In genomic region chr1:70410604-70411359, GRCh38 we compare ENCODE assay signal across 8 cellular contexts. TPM values are rescaled to one million over a fixed set of nuclear protein-coding genes. Genes with fewer than 3 reads are reported as not detected.
A peak's percentile ranks its signal among the peaks of the same experiment; 100 is the strongest.
DNase-seq lines count a peak whose midpoint lies in the region; ATAC-seq, FAIRE-seq and TF ChIP-seq lines count a peak whose summit lies in the region.

Gene CTH, plus strand, starts transcription at chr1:70411268. Its CDS starts 148 bp downstream, at chr1:70411416.

- H3K27me3 Mint-ChIP-seq in activated naive CD8-positive, alpha-beta T cell treated with anti-CD3 and anti-CD28 coated beads, Interleukin-2, amount 50 U/mL, for 24 hours: peaks cover 6% of the 10 kb centered on the region

- H3K36me3 Mint-ChIP-seq in activated naive CD8-positive, alpha-beta T cell treated with anti-CD3 and anti-CD28 coated beads, Interleukin-2, amount 50 U/mL, for 24 hours (ENCODE audit: low read depth): peaks cover 4% of the 10 kb centered on the region

- H3K4me3 Mint-ChIP-seq in activated naive CD8-positive, alpha-beta T cell treated with anti-CD3 and anti-CD28 coated beads, Interleukin-2, amount 50 U/mL, for 24 hours: peak within 1 kb of the TSS; percentile 97

- WGBS in pancreas, 2 donors: 0% methylated on average over 48 of the region's 48 CpGs
- WGBS in tibial nerve, 2 donors: 0% methylated on average over 44 to 48 of the region's 48 CpGs

- H2AFZ ChIP-seq in SU-DHL-6 (ENCODE audit: low read depth, low read length, severe bottlenecking): peak within 1 kb of the TSS; percentile 97

- intact Hi-C loops in Right ventricle myocardium superior (cut with DNase I) (no loop called here), pancreas (cut with DNase I) (no loop called here)

- peak within 1 kb of the TSS; percentile 71 for H3K9ac ChIP-seq in SU-DHL-6 (ENCODE audit: low read length)

- H3K79me2 ChIP-seq in SU-DHL-6 (ENCODE audit: insufficient read depth, low read length): peaks cover 8% of the 10 kb centered on the region; the same call in 1 of the 2 replicates

- H4K20me1 ChIP-seq in SU-DHL-6 (ENCODE audit: low read depth, low read length): no peaks in the 10 kb centered on the region

- H3K4me3 ChIP-seq in GM12864 (ENCODE audit: low read depth, low read length) (peak within 1 kb of the TSS; percentile 86), SU-DHL-6 (ENCODE audit: insufficient read depth, low read length, poor library complexity, severe bottlenecking) (peak within 1 kb of the TSS; percentile 94), pancreas (peak within 1 kb of the TSS; percentile 45 to 52 (median 48)), tibial nerve (peak within 1 kb of the TSS; percentile 52 to 82 (median 62))

- TF ChIP-seq POLR2A in tibial nerve (IDR thresholded peaks at IDR 0.05): peak; percentile 88 to 97

- H3K9me2 ChIP-seq in SU-DHL-6 (replicated peaks; ENCODE audit: insufficient read depth, low read length): no peaks in the 10 kb centered on the region

- H3K4me1 Mint-ChIP-seq in activated naive CD8-positive, alpha-beta T cell treated with anti-CD3 and anti-CD28 coated beads, Interleukin-2, amount 50 U/mL, for 24 hours: peaks cover 31% of the 10 kb centered on the region

- TF ChIP-seq CTCF in GM12864 (IDR thresholded peaks at IDR 0.05; ENCODE audit: low read depth, low read length, missing control alignments): no peak
- no peak for TF ChIP-seq CTCF in SU-DHL-6 (IDR thresholded peaks at IDR 0.05; ENCODE audit: insufficient read depth, low read length, poor library complexity, severe bottlenecking)
- TF ChIP-seq CTCF in pancreas (IDR thresholded peaks at IDR 0.05): no peak
- peak in 2 of 5 experiments; percentile 31 to 32 for TF ChIP-seq CTCF in tibial nerve (IDR thresholded peaks at IDR 0.05)

- TF ChIP-seq EP300 in tibial nerve (IDR thresholded peaks at IDR 0.05): peak; percentile 87 to 99

- peaks cover 3% of the 10 kb centered on the region; the same call in 1 of the 2 replicates for H3F3A ChIP-seq in SU-DHL-6 (ENCODE audit: insufficient read depth)

- no peaks in the 10 kb centered on the region for H3K36me3 ChIP-seq in SU-DHL-6 (ENCODE audit: low read length)
- no peaks in the 10 kb centered on the region for H3K36me3 ChIP-seq in pancreas
- H3K36me3 ChIP-seq in tibial nerve: peaks cover 0 to 3% (median 0%) of the 10 kb centered on the region in 3 donors

- H3K27me3 ChIP-seq in SU-DHL-6 (ENCODE audit: low read length) (no peaks in the 10 kb centered on the region), pancreas (no peaks in the 10 kb centered on the region), tibial nerve (no peaks in the 10 kb centered on the region)

- H3K9me3 ChIP-seq in SU-DHL-6 (ENCODE audit: insufficient read depth, low read length) (no peaks in the 10 kb centered on the region), pancreas (no peaks in the 10 kb centered on the region), tibial nerve (no peaks in the 10 kb centered on the region)

- H3K9me3 Mint-ChIP-seq in activated naive CD8-positive, alpha-beta T cell treated with anti-CD3 and anti-CD28 coated beads, Interleukin-2, amount 50 U/mL, for 24 hours: no peaks in the 10 kb centered on the region

- DNase-seq in GM12864 (ENCODE audit: low read depth): peak; percentile 84
- DNase-seq in NCI-H128 (lab: John Stamatoyannopoulos, UW; ENCODE audit: unreplicated experiment): peak; percentile 87
- DNase-seq in activated naive CD8-positive, alpha-beta T cell treated with anti-CD3 and anti-CD28 coated beads, Interleukin-2, amount 50 U/mL, for 24 hours: peak; percentile 93
- DNase-seq in Right ventricle myocardium superior: peak; percentile 97
- peak; percentile 94 to 98 (median 97) for DNase-seq in pancreas
- DNase-seq in tibial nerve (ENCODE audit: low spot score in 2 of 2): peak; percentile 94 to 97

- peak within 1 kb of the TSS; percentile 93 for H3K27ac Mint-ChIP-seq in activated naive CD8-positive, alpha-beta T cell treated with anti-CD3 and anti-CD28 coated beads, Interleukin-2, amount 50 U/mL, for 24 hours

- H3K4me1 ChIP-seq in pancreas (peaks cover 0 to 12% (median 9%) of the 10 kb centered on the region in 3 donors), tibial nerve (peaks cover 0 to 20% (median 2%) of the 10 kb centered on the region in 4 donors)

- peak; percentile 96 for ATAC-seq in HG02678 (IDR thresholded peaks at IDR 0.05; ENCODE audit: unreplicated experiment)
- ATAC-seq in activated naive CD8-positive, alpha-beta T cell treated with anti-CD3 and anti-CD28 coated beads, Interleukin-2, amount 50 U/mL, for 24 hours: peak; percentile 99
- ATAC-seq in Right ventricle myocardium superior (ENCODE audit: poor library complexity): peak; percentile 100
- peak; percentile 97 to 100 (median 98) for ATAC-seq in pancreas

- FAIRE-seq in pancreas (lab: Jason Lieb, UNC): no peak

- H3K27ac ChIP-seq in SU-DHL-6 (ENCODE audit: low read depth, low read length) (peak within 1 kb of the TSS; percentile 46), pancreas (peak within 1 kb of the TSS; percentile 93 to 96 (median 96)), tibial nerve (peak within 1 kb of the TSS; percentile 95 to 99 (median 97))

- H3K4me2 ChIP-seq in SU-DHL-6 (ENCODE audit: low read depth, low read length, poor library complexity, severe bottlenecking): peak within 1 kb of the TSS; percentile 72

RNA-seq across cellular contexts. Expression of gene CTH, which starts in this region (rescaled TPM):
- 0.59 TPM for total RNA-seq in Right ventricle myocardium superior
- total RNA-seq in pancreas: 10 to 100 TPM in 1 of 6 donors, 1 to 10 TPM in 5; 3.3 to 39.7 (median 5.4) TPM
- polyA plus RNA-seq in pancreas: 1 to 10 TPM; 4.1 to 4.8 TPM
- 10 to 100 TPM in 1 of 4 donors, 1 to 10 TPM in 3; 5.7 to 12.2 (median 9.4) TPM for total RNA-seq in tibial nerve

Comparison
In these comparisons a context has a peak if more than half of its experiments do, and no peak if none do; other contexts are left out.
1. Peak in every context shown above with its lines: DNase-seq, ATAC-seq, H3K4me3 ChIP-seq and H3K27ac ChIP-seq.
2. Peak in DNase-seq and ATAC-seq in Right ventricle myocardium superior; RNA of the gene not detected or under 1 TPM.
3. H3K27ac ChIP-seq: peak in every context shown above with its lines; median percentile 97 in tibial nerve; 96 in pancreas; 46 in SU-DHL-6.